1 cellular context compared by ENCODE assay signal in genomic region chr6:34237316-34237721, GRCh38.
TF ChIP-seq lines count a peak whose summit lies in the region.

No MANE protein-coding gene starts in this region.

TF ChIP-seq in K562, 482 proteins besides CTCF, POLR2A, EP300 and RAD21:
- no peak for TF ChIP-seq U2AF2 (optimal IDR thresholded peaks at IDR 0.05; ENCODE audit: low read depth, low read length)
- no peak for TF ChIP-seq POU5F1 (IDR thresholded peaks at IDR 0.05; ENCODE audit: borderline replicate concordance, low read depth, low read length, partially characterized antibody)
- TF ChIP-seq MEF2A (IDR thresholded peaks at IDR 0.05; ENCODE audit: control insufficient read depth, low read depth, low read length), result no peak
- no peak for TF ChIP-seq ZBTB34 (CRISPR knock-in tag; IDR thresholded peaks at IDR 0.05)
- no peak for TF ChIP-seq ZNF511 (CRISPR knock-in tag; IDR thresholded peaks at IDR 0.05)
- no peak for TF ChIP-seq ZBED1 (IDR thresholded peaks at IDR 0.05)
- no peak for TF ChIP-seq ZSCAN32 (CRISPR knock-in tag; IDR thresholded peaks at IDR 0.05)
- TF ChIP-seq KDM5B (IDR thresholded peaks at IDR 0.05; ENCODE audit: insufficient replicate concordance, low read depth, low read length), result no peak
- TF ChIP-seq ZBTB7A (IDR thresholded peaks at IDR 0.05; ENCODE audit: borderline replicate concordance, control insufficient read depth, low read depth, low read length), result peak; percentile 49; the same call in 1 of the 2 replicates
- TF ChIP-seq RB1 (IDR thresholded peaks at IDR 0.05; ENCODE audit: low read depth), result peak; percentile 12; the same call in 1 of the 2 replicates
- no peak for TF ChIP-seq EP400 (IDR thresholded peaks at IDR 0.05)
- TF ChIP-seq NONO (IDR thresholded peaks at IDR 0.05; ENCODE audit: low read depth in 2 of 2, low read length in 1 of 2), result peak in 1 of 2 experiments; percentile 23; a peak in 1 of 4 replicates
- no peak for TF ChIP-seq EZH2 (IDR thresholded peaks at IDR 0.05; ENCODE audit: borderline replicate concordance, low read depth, low read length)
- no peak for TF ChIP-seq NFATC3 (IDR thresholded peaks at IDR 0.05)
- peak; percentile 6; the same call in 1 of the 2 replicates for TF ChIP-seq GATAD2B (IDR thresholded peaks at IDR 0.05; ENCODE audit: borderline replicate concordance)
- TF ChIP-seq E2F6 (IDR thresholded peaks at IDR 0.05; ENCODE audit: borderline replicate concordance in 1 of 2, extremely low read depth in 1 of 2, insufficient read depth in 1 of 2, insufficient read length in 1 of 2, low read depth in 1 of 2, low read length in 1 of 2, poor library complexity in 1 of 2, severe bottlenecking in 1 of 2), result peak in 1 of 2 experiments; percentile 43
- TF ChIP-seq PHF8 (IDR thresholded peaks at IDR 0.05; ENCODE audit: borderline replicate concordance, low read length), result no peak
- TF ChIP-seq RNF2 (IDR thresholded peaks at IDR 0.05), result no peak
- no peak for TF ChIP-seq PCBP1 (IDR thresholded peaks at IDR 0.05; ENCODE audit: low read depth, low read length, poor library complexity, severe bottlenecking)
- no peak for TF ChIP-seq ZNF561 (CRISPR knock-in tag; conservative IDR thresholded peaks at IDR 0.05)
- TF ChIP-seq ARID3B (CRISPR knock-in tag; IDR thresholded peaks at IDR 0.05; ENCODE audit: borderline replicate concordance), result no peak
- TF ChIP-seq SIN3A (IDR thresholded peaks at IDR 0.05; ENCODE audit: borderline replicate concordance in 2 of 2, control insufficient read depth in 1 of 2, low read depth in 2 of 2, low read length in 2 of 2), result 0 out of 4 replicates have a peak, but pooled peaks of 1 of the 2 experiments have one; percentile 10
- TF ChIP-seq NR4A1 (CRISPR knock-in tag; IDR thresholded peaks at IDR 0.05), result no peak
- no peak for TF ChIP-seq NR4A1 (tag; IDR thresholded peaks at IDR 0.05)
- TF ChIP-seq ZNF449 (CRISPR knock-in tag; IDR thresholded peaks at IDR 0.05), result no peak
